In the genomic region with DNA sequence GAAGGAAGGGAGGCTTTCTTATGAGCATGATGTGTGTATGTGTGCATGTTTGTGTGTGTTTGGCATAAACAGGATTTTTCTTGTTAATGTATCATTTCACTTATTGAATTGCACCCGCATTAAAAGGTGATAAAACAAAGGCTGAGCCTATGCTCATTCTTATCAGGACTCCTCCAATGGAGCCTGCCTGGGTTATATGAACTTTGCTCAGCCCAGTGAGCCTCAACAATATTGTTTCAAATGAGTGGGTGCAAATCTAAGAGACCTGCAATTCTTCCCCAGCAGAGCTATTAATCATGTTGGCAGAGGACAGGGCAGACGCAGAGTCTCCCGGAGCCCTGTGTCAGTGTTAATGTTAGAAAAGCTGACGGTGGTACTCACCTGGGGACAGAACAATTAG, we compare ENCODE assay signal across 24 cellular contexts.
"Had no signal": no experiment of that assay in that cellular context is flagged by ENCODE, and none has a peak within 500 bp of the region (broad histone marks: within the 10 kb centered on the region; RNA-seq: fewer than 3 reads in every experiment).

No MANE protein-coding gene starts in this region.

- DNase-seq: activated CD4-positive, alpha-beta T cell treated with anti-CD3 and anti-CD28 coated beads for 36 hours; activated CD4-positive, alpha-beta T cell treated with anti-CD3 and anti-CD28 coated beads, Interleukin-2, amount 50 U/mL, for 4 hours; activated CD4-positive, CD25-positive, alpha-beta regulatory T cell; activated effector memory CD4-positive, alpha-beta T cell treated with Interleukin-2 at 50 U/mL for 16 hours; activated naive CD4-positive, alpha-beta T cell treated with Interleukin-2 at 50 U/mL for 16 hours; activated T-cell treated with anti-CD3 and anti-CD28 coated beads for 4 hours; cerebellar nuclear complex; colonic mucosa; effector memory CD4-positive, alpha-beta T cell; erythroblast; gastrocnemius medialis; hippocampal formation; left ventricle myocardium inferior; naive B cell; spleen; stimulated activated naive CD4-positive, alpha-beta T cell had no signal

- ATAC-seq: activated CD4-positive, alpha-beta T cell treated with anti-CD3 and anti-CD28 coated beads for 36 hours had no signal

- H3K27me3 Mint-ChIP-seq: brain had no signal

- H3K27me3 ChIP-seq: ascending aorta, cardiac muscle cell, colonic mucosa, gastrocnemius medialis, right atrium auricular region, spleen, suprapubic skin, tibial nerve had no signal

- H3K4me1 Mint-ChIP-seq: activated CD4-positive, alpha-beta T cell treated with anti-CD3 and anti-CD28 coated beads for 36 hours; naive B cell had no signal

- H3K9me3 ChIP-seq: ascending aorta, colonic mucosa, gastrocnemius medialis, right atrium auricular region, suprapubic skin had no signal

- H3K4me3 Mint-ChIP-seq: activated CD4-positive, alpha-beta T cell treated with anti-CD3 and anti-CD28 coated beads for 36 hours; activated naive CD8-positive, alpha-beta T cell; brain; naive B cell had no signal

- H2AFZ ChIP-seq: parathyroid adenoma had no signal

- H3K9ac ChIP-seq: parathyroid adenoma had no signal

- H3K27ac ChIP-seq: ascending aorta, cardiac muscle cell, colonic mucosa, gastrocnemius medialis, left ventricle myocardium inferior, parathyroid adenoma, right atrium auricular region, spleen, suprapubic skin, tibial nerve had no signal

- H3K36me3 Mint-ChIP-seq: activated naive CD8-positive, alpha-beta T cell; brain; naive B cell had no signal

- H3K36me3 ChIP-seq: ascending aorta, cardiac muscle cell, colonic mucosa, gastrocnemius medialis, left ventricle myocardium inferior, right atrium auricular region, spleen, tibial nerve had no signal

- H3K27ac Mint-ChIP-seq: activated CD4-positive, alpha-beta T cell treated with anti-CD3 and anti-CD28 coated beads for 36 hours; activated naive CD8-positive, alpha-beta T cell; brain; naive B cell had no signal

- H3K79me2 ChIP-seq: parathyroid adenoma had no signal

- H3K4me3 ChIP-seq: ascending aorta, cardiac muscle cell, colonic mucosa, gastrocnemius medialis, left ventricle myocardium inferior, right atrium auricular region, spleen, suprapubic skin, tibial nerve had no signal

- H3K4me1 ChIP-seq: colonic mucosa, gastrocnemius medialis, left ventricle myocardium inferior, right atrium auricular region, spleen, suprapubic skin, tibial nerve had no signal
